Comparison of ENCODE assay signal across 23 cellular contexts in the genomic region with DNA sequence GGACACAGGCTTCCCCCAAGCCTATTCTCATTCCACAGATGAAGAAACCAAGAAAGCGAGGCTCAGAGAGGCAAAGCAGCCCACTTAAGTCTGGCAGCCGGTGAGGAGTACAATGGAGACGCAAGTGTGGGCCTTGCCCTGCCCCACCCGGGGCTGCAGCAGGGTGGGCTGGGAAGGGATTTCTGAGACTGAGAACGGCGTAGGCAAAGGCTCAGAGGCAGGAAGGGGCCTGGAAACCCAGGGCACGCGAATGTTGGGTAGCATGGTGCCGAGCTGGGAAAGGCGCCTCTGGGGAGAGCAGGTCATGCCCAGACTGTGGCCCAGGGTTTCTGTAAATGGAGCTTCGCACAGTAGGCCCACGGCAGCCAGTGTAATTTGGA. TPM values are rescaled to one million over a fixed set of nuclear protein-coding genes. Genes with fewer than 3 reads are reported as not detected.
DNase-seq lines count a peak whose midpoint lies in the region; ATAC-seq and TF ChIP-seq lines count a peak whose summit lies in the region.
"Had no signal": no experiment of that assay in that cellular context is flagged by ENCODE, and none has a peak within 500 bp of the region (broad histone marks: within the 10 kb centered on the region; RNA-seq: fewer than 3 reads in every experiment).

No MANE protein-coding gene starts in this region.

- H3K27ac ChIP-seq in left ventricle myocardium inferior (replicated peaks) (peak overlapping the region; percentile 79), endodermal cell (ENCODE audit: low read depth, low read length) (no peak overlapping the region), vagina (peak overlapping the region; percentile 46)
- H3K27ac ChIP-seq: cardiac muscle cell, HL-60, left lung had no signal

- no peaks in the 10 kb centered on the region for H3K27me3 Mint-ChIP-seq in endodermal cell (ENCODE audit: insufficient read depth)
- H3K27me3 Mint-ChIP-seq in osteocyte (ENCODE audit: unreplicated experiment) = no peaks in the 10 kb centered on the region
- H3K27me3 Mint-ChIP-seq: CD4-positive, alpha-beta T cell had no signal

- H3K4me3 ChIP-seq in left ventricle myocardium inferior (no peak overlapping the region), endodermal cell (ENCODE audit: low read length) (no peak overlapping the region), vagina (no peak overlapping the region)
- H3K4me3 ChIP-seq: cardiac muscle cell, K562, left lung, tibial nerve had no signal

- WGBS in endodermal cell (ENCODE audit: insufficient coverage in 1 of 2, insufficient read length in 1 of 2), 2 experiments = 87 to 93% methylated on average over 11 to 12 of the region's 12 CpGs

- no peak for ATAC-seq in left ventricle myocardium superior
- ATAC-seq: K562 had no signal

- H3K4me3 Mint-ChIP-seq in endodermal cell (no peak overlapping the region), osteocyte (ENCODE audit: unreplicated experiment) (no peak overlapping the region)
- H3K4me3 Mint-ChIP-seq: activated naive CD8-positive, alpha-beta T cell; activated T-cell treated with anti-CD3 and anti-CD28 coated beads, Interleukin-2, amount 50 U/mL, for 24 hours; CD4-positive, alpha-beta T cell; naive B cell had no signal

- H3K36me3 Mint-ChIP-seq in endodermal cell (ENCODE audit: low read depth) (no peaks in the 10 kb centered on the region), osteocyte (ENCODE audit: unreplicated experiment) (no peaks in the 10 kb centered on the region)
- H3K36me3 Mint-ChIP-seq: activated naive CD8-positive, alpha-beta T cell; naive B cell had no signal

- intact Hi-C loops in left ventricle myocardium inferior (cut with micrococcal nuclease) = no loop called here
- intact Hi-C loops in left ventricle myocardium superior (cut with micrococcal nuclease) = no loop called here
- intact Hi-C loops in vagina (cut with DNase I) = no loop called here

- H3K9me3 Mint-ChIP-seq in endodermal cell (no peaks in the 10 kb centered on the region), osteocyte (ENCODE audit: unreplicated experiment) (no peaks in the 10 kb centered on the region)
- H3K9me3 Mint-ChIP-seq: activated T-cell treated with anti-CD3 and anti-CD28 coated beads, Interleukin-2, amount 50 U/mL, for 24 hours; CD4-positive, alpha-beta T cell; naive B cell had no signal

- H3K36me3 ChIP-seq in left ventricle myocardium inferior (no peaks in the 10 kb centered on the region), endodermal cell (ENCODE audit: control insufficient read depth, insufficient read depth, low read length) (no peaks in the 10 kb centered on the region), vagina (no peaks in the 10 kb centered on the region)
- H3K36me3 ChIP-seq: cardiac muscle cell, left lung, tibial nerve had no signal

- H3K27ac Mint-ChIP-seq in endodermal cell (no peak overlapping the region), osteocyte (ENCODE audit: unreplicated experiment) (peak overlapping the region; percentile 94)
- H3K27ac Mint-ChIP-seq: activated naive CD8-positive, alpha-beta T cell; activated T-cell treated with anti-CD3 and anti-CD28 coated beads, Interleukin-2, amount 50 U/mL, for 24 hours; CD4-positive, alpha-beta T cell; naive B cell had no signal

- no peak overlapping the region for H3K9ac ChIP-seq in endodermal cell (ENCODE audit: extremely low read depth, low read length, poor library complexity, severe bottlenecking)

- no peak for DNase-seq in left ventricle myocardium inferior
- no peak for DNase-seq in left ventricle myocardium superior
- peak; percentile 21 for DNase-seq in endodermal cell
- no peak for DNase-seq in osteocyte (ENCODE audit: extremely low spot score, unreplicated experiment)
- DNase-seq in vagina (ENCODE audit: extremely low spot score in 2 of 2) = no peak
- no peak for DNase-seq in NCI-H1048 (lab: John Stamatoyannopoulos, UW)
- no peak for DNase-seq in SIG-M5 (lab: John Stamatoyannopoulos, UW)
- DNase-seq in NCI-H446 treated with DMSO at 0.1 percent for 48 hours (lab: John Stamatoyannopoulos, UW) = no peak
- DNase-seq: activated CD4-positive, alpha-beta T cell treated with anti-CD3 and anti-CD28 coated beads, Interleukin-2, amount 50 U/mL, for 4 hours; activated T-cell treated with anti-CD3 and anti-CD28 coated beads, Interleukin-2, amount 50 U/mL, for 24 hours; CD4-positive, alpha-beta T cell; DMS79; effector CD8-positive, alpha-beta T cell; naive B cell; NCI-H1092 treated with DMSO at 0.1 percent for 48 hours; NCI-H748 treated with DMSO at 0.1 percent for 48 hours; stimulated activated CD4-positive, alpha-beta T cell treated with anti-CD3 and anti-CD28 coated beads, Interleukin-2, amount 100 ng/mL, for 48 hours had no signal

- H3K27me3 ChIP-seq in left ventricle myocardium inferior (ENCODE audit: low read depth) = no peaks in the 10 kb centered on the region
- no peaks in the 10 kb centered on the region for H3K27me3 ChIP-seq in endodermal cell (ENCODE audit: control insufficient read depth, insufficient read depth, low read length, poor library complexity, severe bottlenecking)
- no peaks in the 10 kb centered on the region for H3K27me3 ChIP-seq in vagina
- H3K27me3 ChIP-seq: cardiac muscle cell, tibial nerve had no signal

- H3K9me3 ChIP-seq in left ventricle myocardium inferior (replicated peaks) = no peaks in the 10 kb centered on the region
- H3K9me3 ChIP-seq in endodermal cell (ENCODE audit: control insufficient read depth, low read length) = no peaks in the 10 kb centered on the region
- no peaks in the 10 kb centered on the region for H3K9me3 ChIP-seq in vagina
- H3K9me3 ChIP-seq: left lung, tibial nerve had no signal

- H3K4me1 ChIP-seq in left ventricle myocardium inferior (peaks cover 63% of the 10 kb centered on the region), endodermal cell (ENCODE audit: control insufficient read depth, insufficient read depth, low read length) (no peaks in the 10 kb centered on the region), vagina (peaks cover 56% of the 10 kb centered on the region)

- TF ChIP-seq POLR2A in vagina (IDR thresholded peaks at IDR 0.05) = no peak

- H3K4me1 Mint-ChIP-seq in endodermal cell = no peaks in the 10 kb centered on the region
- H3K4me1 Mint-ChIP-seq in osteocyte (ENCODE audit: unreplicated experiment) = peaks cover 58% of the 10 kb centered on the region
- H3K4me1 Mint-ChIP-seq: naive B cell had no signal

- TF ChIP-seq CTCF in left ventricle myocardium inferior (IDR thresholded peaks at IDR 0.05; ENCODE audit: borderline replicate concordance) (no peak), endodermal cell (conservative IDR thresholded peaks at IDR 0.05) (no peak), osteocyte (IDR thresholded peaks at IDR 0.05) (no peak), vagina (IDR thresholded peaks at IDR 0.05) (no peak)

RNA-seq across cellular contexts. Expression of gene SHISAL1, which starts 47.5 kb away (rescaled TPM):
- total RNA-seq in left ventricle myocardium inferior = 1.3 TPM
- total RNA-seq in left ventricle myocardium superior = 0.55 TPM
- total RNA-seq in endodermal cell = under 1 TPM; 0.42 to 0.95 TPM
- polyA plus RNA-seq in endodermal cell (2013, experiment 1 of 2) = 2.8 TPM
- polyA plus RNA-seq in endodermal cell (2013, experiment 2 of 2) = 3.2 TPM
- total RNA-seq in osteocyte = 5.0 and 6.1 TPM in 2 replicates
- 7.6 TPM for total RNA-seq in vagina
- total RNA-seq: CD4-positive, alpha-beta T cell; K562 had no signal
- polyA plus RNA-seq: K562 had no signal
